ENCODE assay signal across 21 cellular contexts in the genomic region with DNA sequence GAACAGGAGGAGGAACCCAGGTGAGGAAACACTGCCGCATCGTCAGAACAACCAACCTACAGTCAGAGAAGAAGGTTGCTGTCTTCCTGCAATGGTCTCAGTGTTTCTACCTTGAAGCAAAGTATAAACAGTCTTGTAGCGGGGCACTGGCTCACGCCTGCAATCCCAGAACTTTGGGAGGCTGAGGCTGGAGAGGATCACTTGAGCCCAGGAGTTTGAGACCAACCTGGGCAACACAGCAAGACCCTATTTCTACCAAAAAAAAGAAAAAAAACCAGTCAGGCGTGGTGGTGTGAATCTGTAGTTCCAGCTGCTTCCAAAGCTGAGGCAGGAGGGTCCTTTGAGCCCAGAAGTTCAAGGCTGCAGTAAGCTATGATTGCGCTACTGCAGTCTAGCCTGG. TPM values are rescaled to one million over a fixed set of nuclear protein-coding genes. Genes with fewer than 3 reads are reported as not detected.
DNase-seq lines count a peak whose midpoint lies in the region; ATAC-seq, FAIRE-seq and TF ChIP-seq lines count a peak whose summit lies in the region.
"Had no signal": no experiment of that assay in that cellular context is flagged by ENCODE, and none has a peak within 500 bp of the region (broad histone marks: within the 10 kb centered on the region; RNA-seq: fewer than 3 reads in every experiment).

No MANE protein-coding gene starts in this region.

- TF ChIP-seq RAD21 in H1 (IDR thresholded peaks at IDR 0.05 in 1 of 2, conservative IDR thresholded peaks at IDR 0.05 in 1 of 2; ENCODE audit: low read depth in 2 of 2, low read length in 2 of 2), result no peak

- no peaks in the 10 kb centered on the region for H3K79me1 ChIP-seq in H9 (ENCODE audit: insufficient read depth, low read depth, low read length, poor library complexity, severe bottlenecking)
- peaks cover 10% of the 10 kb centered on the region; the same call in 1 of the 2 replicates for H3K79me1 ChIP-seq in H1 (ENCODE audit: low read depth, low read length)

- no peaks in the 10 kb centered on the region; a peak in 3 of 7 replicates for H3K36me3 Mint-ChIP-seq in H9 (ENCODE audit: insufficient read depth in 1 of 3, low read depth in 3 of 3)
- H3K36me3 Mint-ChIP-seq in stimulated activated memory B cell treated with anti-CD40 and anti-IgM and Interleukin-4, amounts not matched to agents 10 μg/mL and 1 μg/mL and 100 μg/mL, for 72 hours, result peaks cover 44% of the 10 kb centered on the region
- no peaks in the 10 kb centered on the region for H3K36me3 Mint-ChIP-seq in T-helper 17 cell (ENCODE audit: low read depth)

- H2BK20ac ChIP-seq in H9 (ENCODE audit: low read depth, low read length, poor library complexity, severe bottlenecking) (no peak overlapping the region), H1 (ENCODE audit: low read length) (no peak overlapping the region)

- POLR2A ChIA-PET in H1 (lab: Charles Lee; ENCODE audit: partially characterized antibody), result interaction anchor here (0.6 to 2.6 kb wide), 4 partner anchors 10 to 202 kb away, joined by 3 to 12 read pairs (median 8); a partner anchor contains a TSS

- no peak for DNase-seq in H9
- no peak for DNase-seq in H1 (ENCODE audit: low read depth in 1 of 2, low spot score in 2 of 2)
- no peak for DNase-seq in colonic mucosa
- no peak for DNase-seq in T-helper 17 cell
- DNase-seq: BE2C; CD8-positive, alpha-beta T cell; COR-L47; DMS153; DMS79 treated with DMSO at 0.1 percent for 48 hours; EL; GOT3 had no signal

- H3K56ac ChIP-seq in H9 (ENCODE audit: insufficient read length, low read depth, low read length) (no peak overlapping the region), H1 (replicated peaks; ENCODE audit: insufficient read length, low read depth, low read length) (no peak overlapping the region)

- no peak for ATAC-seq in stimulated activated memory B cell treated with anti-CD40 and anti-IgM and Interleukin-4, amounts not matched to agents 10 μg/mL and 1 μg/mL and 100 μg/mL, for 72 hours
- ATAC-seq in T-helper 17 cell, result no peak
- ATAC-seq in HG03520 (IDR thresholded peaks at IDR 0.05; ENCODE audit: unreplicated experiment), result no peak
- ATAC-seq: CD8-positive, alpha-beta T cell; HCT116 had no signal

- H3K4me1 ChIP-seq in H9 (ENCODE audit: insufficient read depth, low read length) (no peaks in the 10 kb centered on the region), H1 (replicated peaks in 1 of 4; ENCODE audit: control insufficient read depth in 3 of 4, insufficient read depth in 4 of 4, low read length in 3 of 4) (no peaks in the 10 kb centered on the region), colonic mucosa (no peaks in the 10 kb centered on the region)
- H3K4me1 ChIP-seq: BE2C had no signal

- H3K23ac ChIP-seq in H9 (ENCODE audit: insufficient read length, low read depth, low read length) (no peak overlapping the region), H1 (ENCODE audit: insufficient read length) (no peak overlapping the region)

- TF ChIP-seq POLR2A in H1 (IDR thresholded peaks at IDR 0.05; ENCODE audit: control extremely low read depth in 1 of 2, low read depth in 2 of 2, low read length in 2 of 2), result no peak

- H3K4me3 Mint-ChIP-seq in H9, result no peak overlapping the region
- H3K4me3 Mint-ChIP-seq in stimulated activated memory B cell treated with anti-CD40 and anti-IgM and Interleukin-4, amounts not matched to agents 10 μg/mL and 1 μg/mL and 100 μg/mL, for 72 hours, result no peak overlapping the region
- no peak overlapping the region for H3K4me3 Mint-ChIP-seq in T-helper 17 cell
- H3K4me3 Mint-ChIP-seq: CD14-positive monocyte; CD8-positive, alpha-beta T cell had no signal

- H3K23me2 ChIP-seq in H9 (ENCODE audit: insufficient read length, low read depth, low read length, poor library complexity, severe bottlenecking) (no peaks in the 10 kb centered on the region), H1 (ENCODE audit: low read depth, low read length) (no peaks in the 10 kb centered on the region; the same call in 1 of the 2 replicates)

- no peaks in the 10 kb centered on the region for H3K36me3 ChIP-seq in H1 (ENCODE audit: control insufficient read depth in 2 of 4, insufficient read depth in 4 of 4, low read length in 3 of 4)
- H3K36me3 ChIP-seq in colonic mucosa, result no peaks in the 10 kb centered on the region
- H3K36me3 ChIP-seq: BE2C had no signal

- no peak for TF ChIP-seq CTCF in H9 (conservative IDR thresholded peaks at IDR 0.05)
- no peak for TF ChIP-seq CTCF in H1 (IDR thresholded peaks at IDR 0.05; ENCODE audit: control extremely low read depth in 1 of 3, insufficient read depth in 1 of 3, low read depth in 1 of 3, low read length in 3 of 3)
- no peak for TF ChIP-seq CTCF in colonic mucosa (IDR thresholded peaks at IDR 0.05)

- H3K14ac ChIP-seq in H9 (ENCODE audit: insufficient read depth, low read length), result no peak overlapping the region
- no peak overlapping the region for H3K14ac ChIP-seq in H1 (ENCODE audit: insufficient read length)

- WGBS in H9 (ENCODE audit: extremely low coverage, insufficient read length, low lambda C conversion rate), result no CpG with 5 or more reads among the region's 6 CpGs
- 87% methylated on average over 6 of the region's 6 CpGs; no CpG with 5 or more reads in 1 of the 2 experiments for WGBS in H1 (ENCODE audit: extremely low coverage in 1 of 2, insufficient coverage in 1 of 2, insufficient read length in 1 of 2, insufficient replicate concordance in 2 of 2, low coverage in 1 of 2, low lambda C conversion rate in 2 of 2, missing lambda C conversion rate in 1 of 2), 2 experiments

- H2BK120ac ChIP-seq in H9 (ENCODE audit: low read depth, low read length, poor library complexity, severe bottlenecking), result no peak overlapping the region
- H2BK120ac ChIP-seq in H1 (replicated peaks; ENCODE audit: low read depth, low read length), result no peak overlapping the region

- H3K4ac ChIP-seq in H9 (ENCODE audit: low read depth, low read length) (no peak overlapping the region), H1 (replicated peaks; ENCODE audit: insufficient read length, low read depth, low read length) (no peak overlapping the region)

- H2BK5ac ChIP-seq in H9 (ENCODE audit: insufficient read length, low read length) (no peak overlapping the region), H1 (ENCODE audit: low read depth, low read length) (no peak overlapping the region)

- H3K4me1 Mint-ChIP-seq in H9 (peaks cover under 1 to 4% of the 10 kb centered on the region in 2 experiments; a peak in 3 of 4 replicates), T-helper 17 cell (peaks cover 4% of the 10 kb centered on the region)
- peaks cover 50% of the 10 kb centered on the region for H3K4me1 Mint-ChIP-seq in stimulated activated memory B cell treated with anti-CD40 and anti-IgM and Interleukin-4, amounts not matched to agents 10 μg/mL and 1 μg/mL and 100 μg/mL, for 72 hours
- H3K4me1 Mint-ChIP-seq: CD14-positive monocyte had no signal

- H4K5ac ChIP-seq in H9 (ENCODE audit: insufficient read length, low read depth, low read length), result no peak overlapping the region
- H4K5ac ChIP-seq in H1 (ENCODE audit: insufficient read length, low read depth, low read length), result no peak overlapping the region

- H2BK15ac ChIP-seq in H9 (ENCODE audit: low read depth, low read length) (no peak overlapping the region), H1 (ENCODE audit: low read length) (no peak overlapping the region)

- no peak overlapping the region for H3K4me2 ChIP-seq in H9 (ENCODE audit: insufficient read depth, insufficient read length, low read length)
- H3K4me2 ChIP-seq in H1 (ENCODE audit: insufficient read depth in 1 of 2, low read depth in 2 of 2, low read length in 2 of 2), result no peak overlapping the region
- H3K4me2 ChIP-seq: KMS-11 had no signal

- H4K20me1 ChIP-seq in H9 (ENCODE audit: control insufficient read depth, insufficient read depth, insufficient read length) (no peaks in the 10 kb centered on the region), H1 (replicated peaks in 1 of 2; ENCODE audit: control insufficient read depth in 1 of 2, insufficient read depth in 2 of 2, low read length in 2 of 2) (peaks cover 0 to 6% of the 10 kb centered on the region in 2 experiments)

- CTCF ChIA-PET in H1 (lab: Charles Lee; ENCODE audit: partially characterized antibody), result no interaction called here

- intact Hi-C loops in colonic mucosa (cut with DNase I), result no loop called here

- H2AFZ ChIP-seq in H9 (ENCODE audit: low read length), result no peak overlapping the region
- no peak overlapping the region for H2AFZ ChIP-seq in H1 (ENCODE audit: low read length)

- H3K9me3 ChIP-seq in H9 (ENCODE audit: control insufficient read depth, low read depth, low read length), result no peaks in the 10 kb centered on the region
- no peaks in the 10 kb centered on the region; a peak in 1 of 4 replicates for H3K9me3 ChIP-seq in H1 (ENCODE audit: insufficient read depth in 2 of 2, low read depth in 1 of 2, low read length in 1 of 2)
- no peaks in the 10 kb centered on the region for H3K9me3 ChIP-seq in colonic mucosa
- no peaks in the 10 kb centered on the region for H3K9me3 ChIP-seq in T-helper 17 cell (ENCODE audit: control insufficient read depth, low read length, poor library complexity, severe bottlenecking)
- H3K9me3 ChIP-seq: BE2C had no signal

- no peak overlapping the region for H4K91ac ChIP-seq in H9 (ENCODE audit: insufficient read length, low read depth, low read length)
- no peak overlapping the region for H4K91ac ChIP-seq in H1 (replicated peaks; ENCODE audit: insufficient read length, low read length)

- H3T11ph ChIP-seq in H9 (ENCODE audit: low read length), result no peak overlapping the region

- H3K27ac Mint-ChIP-seq in H9, result peak overlapping the region in 2 of 3 experiments; percentile 28 to 64; a peak in 4 of 7 replicates
- H3K27ac Mint-ChIP-seq in stimulated activated memory B cell treated with anti-CD40 and anti-IgM and Interleukin-4, amounts not matched to agents 10 μg/mL and 1 μg/mL and 100 μg/mL, for 72 hours, result peak overlapping the region; percentile 60
- no peak overlapping the region for H3K27ac Mint-ChIP-seq in T-helper 17 cell
- H3K27ac Mint-ChIP-seq: CD8-positive, alpha-beta T cell had no signal

- H3K9ac ChIP-seq in H9 (ENCODE audit: extremely low read depth, insufficient read length, low read length), result no peak overlapping the region
- no peak overlapping the region for H3K9ac ChIP-seq in H1 (replicated peaks in 1 of 4; ENCODE audit: extremely low read depth in 1 of 4, low read depth in 3 of 4, low read length in 3 of 4)
- H3K9ac ChIP-seq in colonic mucosa (ENCODE audit: low read depth in 2 of 2, low read length in 2 of 2), result no peak overlapping the region
- H3K9ac ChIP-seq: KMS-11 had no signal

- no peaks in the 10 kb centered on the region for H3K27me3 Mint-ChIP-seq in H9 (ENCODE audit: low read depth)
- H3K27me3 Mint-ChIP-seq in stimulated activated memory B cell treated with anti-CD40 and anti-IgM and Interleukin-4, amounts not matched to agents 10 μg/mL and 1 μg/mL and 100 μg/mL, for 72 hours, result no peaks in the 10 kb centered on the region
- H3K27me3 Mint-ChIP-seq in T-helper 17 cell, result no peaks in the 10 kb centered on the region
- H3K27me3 Mint-ChIP-seq: IgD-negative memory B cell had no signal

- H2BK12ac ChIP-seq in H9 (ENCODE audit: insufficient read length, low read depth, low read length), result no peak overlapping the region
- H2BK12ac ChIP-seq in H1 (ENCODE audit: low read depth, low read length), result no peak overlapping the region

- H3K27me3 ChIP-seq in H9 (ENCODE audit: insufficient read depth, low read length), result no peaks in the 10 kb centered on the region
- H3K27me3 ChIP-seq in H1 (replicated peaks in 1 of 4; ENCODE audit: control insufficient read depth in 3 of 4, extremely low read depth in 1 of 4, insufficient read depth in 3 of 4, low read length in 3 of 4), result no peaks in the 10 kb centered on the region; a peak in 1 of 7 replicates
- no peaks in the 10 kb centered on the region for H3K27me3 ChIP-seq in colonic mucosa
- H3K27me3 ChIP-seq: BE2C had no signal

- FAIRE-seq in H1 (lab: Jason Lieb, UNC), result no peak
- FAIRE-seq: A204.1, D721Med, G401.6, GM12891 had no signal

- H3K9me3 Mint-ChIP-seq in H9, result no peaks in the 10 kb centered on the region
- no peaks in the 10 kb centered on the region for H3K9me3 Mint-ChIP-seq in stimulated activated memory B cell treated with anti-CD40 and anti-IgM and Interleukin-4, amounts not matched to agents 10 μg/mL and 1 μg/mL and 100 μg/mL, for 72 hours
- H3K9me3 Mint-ChIP-seq: CD8-positive, alpha-beta T cell; IgD-negative memory B cell had no signal

- H4K8ac ChIP-seq in H9 (replicated peaks; ENCODE audit: insufficient read length, low read depth, low read length) (no peak overlapping the region), H1 (ENCODE audit: extremely low read depth, insufficient read depth, low read length) (peak overlapping the region; percentile 11; the same call in 1 of the 2 replicates)

- H3K79me2 ChIP-seq in H9 (ENCODE audit: insufficient read depth, low read length) (no peaks in the 10 kb centered on the region; the same call in 1 of the 2 replicates), H1 (ENCODE audit: control insufficient read depth in 1 of 2, insufficient read depth in 2 of 2, low read length in 2 of 2) (peaks cover 0 to 10% of the 10 kb centered on the region in 2 experiments; a peak in 1 of 4 replicates)

- H3K27ac ChIP-seq in H9 (ENCODE audit: insufficient read length, low read depth, low read length), result no peak overlapping the region
- no peak overlapping the region for H3K27ac ChIP-seq in H1 (ENCODE audit: low read depth, low read length)
- no peak overlapping the region for H3K27ac ChIP-seq in colonic mucosa
- H3K27ac ChIP-seq: KMS-11 had no signal

- no peak for TF ChIP-seq EP300 in H1 (IDR thresholded peaks at IDR 0.05; ENCODE audit: borderline replicate concordance in 1 of 2, low read depth in 2 of 2, low read length in 2 of 2)

- no peak overlapping the region for H3K4me3 ChIP-seq in H1 (ENCODE audit: extremely low read depth in 1 of 4, insufficient read depth in 2 of 4, low read depth in 3 of 4, low read length in 4 of 4)
- no peak overlapping the region for H3K4me3 ChIP-seq in colonic mucosa

- H2AK5ac ChIP-seq in H9 (ENCODE audit: insufficient read length, low read length), result no peak overlapping the region
- no peak overlapping the region for H2AK5ac ChIP-seq in H1 (ENCODE audit: low read depth, low read length)

- H3K18ac ChIP-seq in H9 (ENCODE audit: insufficient read length, low read depth, low read length), result no peak overlapping the region
- no peak overlapping the region for H3K18ac ChIP-seq in H1 (ENCODE audit: extremely low read depth, low read length)

RNA-seq across cellular contexts. Expression of a gene that starts 23.4 kb away (rescaled TPM):
- total RNA-seq in H9 (2021) (40.6 and 45.6 TPM in 2 replicates), colonic mucosa (10 to 100 TPM; 22.4 to 36.7 TPM), T-helper 17 cell (1 to 10 TPM; 8.6 to 9.3 TPM)
- total RNA-seq in H1 (2021; fragmentation: NEBNext Ultra II Directional; extraction: Animal tissue kit (Norgen Biotek cat#: 25700)), result 46.2 and 49.5 TPM in 2 replicates
- polyA plus RNA-seq in H1 (2011; rRNA removed), result 69.2 and 70.8 TPM in 2 replicates
- polyA plus RNA-seq in H1 (2011; cell fraction: cytosol; rRNA removed), result 43.8 TPM
- polyA plus RNA-seq in H1 (2011; cell fraction: nucleus; rRNA removed), result 87.4 TPM
- polyA plus RNA-seq in H1 (2012, experiment 1 of 2), result 24.9 to 55.7 TPM (median 48.9 TPM) in 4 replicates
- 15.1 TPM for polyA plus RNA-seq in H1 (2012, experiment 2 of 2)
- polyA plus RNA-seq in H1 (2013, experiment 1 of 2), result 13.0 TPM
- polyA plus RNA-seq in H1 (2013, experiment 2 of 2), result 12.5 TPM
- 76.9 and 104 TPM in 2 replicates for polyA minus RNA-seq in H1 (2011; rRNA and poly(A)+ RNA removed)
- polyA minus RNA-seq in H1 (2011; cell fraction: cytosol; rRNA and poly(A)+ RNA removed), result 27.6 TPM
- 30.4 TPM for polyA minus RNA-seq in H1 (2011; cell fraction: nucleus; rRNA and poly(A)+ RNA removed)

RNA-seq across cellular contexts. Expression of a gene that starts 48.9 kb away (rescaled TPM):
- 80.3 and 84.7 TPM in 2 replicates for total RNA-seq in H9 (2021)
- 76.1 and 85.2 TPM in 2 replicates for total RNA-seq in H1 (2021; fragmentation: NEBNext Ultra II Directional; extraction: Animal tissue kit (Norgen Biotek cat#: 25700))
- polyA plus RNA-seq in H1 (2011; rRNA removed), result 89.5 and 101 TPM in 2 replicates
- 97.8 TPM for polyA plus RNA-seq in H1 (2011; cell fraction: cytosol; rRNA removed)
- polyA plus RNA-seq in H1 (2011; cell fraction: nucleus; rRNA removed), result 69.8 TPM
- polyA plus RNA-seq in H1 (2012, experiment 1 of 2), result 103 to 158 TPM (median 150 TPM) in 4 replicates
- 122 TPM for polyA plus RNA-seq in H1 (2012, experiment 2 of 2)
- 52.9 TPM for polyA plus RNA-seq in H1 (2013, experiment 1 of 2)
- 59.3 TPM for polyA plus RNA-seq in H1 (2013, experiment 2 of 2)
- 29.5 and 36.6 TPM in 2 replicates for polyA minus RNA-seq in H1 (2011; rRNA and poly(A)+ RNA removed)
- 29.8 TPM for polyA minus RNA-seq in H1 (2011; cell fraction: cytosol; rRNA and poly(A)+ RNA removed)
- 20.8 TPM for polyA minus RNA-seq in H1 (2011; cell fraction: nucleus; rRNA and poly(A)+ RNA removed)
- total RNA-seq in colonic mucosa, result 10 to 100 TPM; 15.0 to 51.6 TPM
- total RNA-seq in T-helper 17 cell, result 10 to 100 TPM; 12.7 to 16.2 TPM

RNA-seq across cellular contexts. Expression of a gene that starts 48.9 kb away (rescaled TPM):
- 57.2 and 59.0 TPM in 2 replicates for total RNA-seq in H9 (2021)
- total RNA-seq in H1 (2021; fragmentation: NEBNext Ultra II Directional; extraction: Animal tissue kit (Norgen Biotek cat#: 25700)), result 38.6 and 38.7 TPM in 2 replicates
- polyA plus RNA-seq in H1 (2011; rRNA removed), result 17.2 and 19.0 TPM in 2 replicates
- 26.2 TPM for polyA plus RNA-seq in H1 (2011; cell fraction: cytosol; rRNA removed)
- 20.0 TPM for polyA plus RNA-seq in H1 (2011; cell fraction: nucleus; rRNA removed)
- 36.9 to 43.2 TPM (median 37.8 TPM) in 4 replicates for polyA plus RNA-seq in H1 (2012, experiment 1 of 2)
- polyA plus RNA-seq in H1 (2012, experiment 2 of 2), result 19.2 TPM
- 28.5 TPM for polyA plus RNA-seq in H1 (2013, experiment 1 of 2)
- polyA plus RNA-seq in H1 (2013, experiment 2 of 2), result 29.2 TPM
- polyA minus RNA-seq in H1 (2011; rRNA and poly(A)+ RNA removed), result 26.9 and 29.8 TPM in 2 replicates
- polyA minus RNA-seq in H1 (2011; cell fraction: cytosol; rRNA and poly(A)+ RNA removed), result 13.9 TPM
- polyA minus RNA-seq in H1 (2011; cell fraction: nucleus; rRNA and poly(A)+ RNA removed), result 13.0 TPM
- 10 to 100 TPM; 17.3 to 27.0 TPM for total RNA-seq in colonic mucosa
- 1 to 10 TPM; 4.1 to 4.2 TPM for total RNA-seq in T-helper 17 cell

RNA-seq across cellular contexts. Expression of a gene that starts 58.1 kb away (rescaled TPM):
- total RNA-seq in H9 (2021), result 37.4 and 39.0 TPM in 2 replicates
- 38.8 and 40.4 TPM in 2 replicates for total RNA-seq in H1 (2021; fragmentation: NEBNext Ultra II Directional; extraction: Animal tissue kit (Norgen Biotek cat#: 25700))
- polyA plus RNA-seq in H1 (2011; rRNA removed), result 44.6 and 61.5 TPM in 2 replicates
- polyA plus RNA-seq in H1 (2011; cell fraction: cytosol; rRNA removed), result 39.0 TPM
- 51.0 TPM for polyA plus RNA-seq in H1 (2011; cell fraction: nucleus; rRNA removed)
- 21.3 to 37.3 TPM (median 33.3 TPM) in 4 replicates for polyA plus RNA-seq in H1 (2012, experiment 1 of 2)
- polyA plus RNA-seq in H1 (2012, experiment 2 of 2), result 26.7 TPM
- 17.3 TPM for polyA plus RNA-seq in H1 (2013, experiment 1 of 2)
- polyA plus RNA-seq in H1 (2013, experiment 2 of 2), result 16.6 TPM
- 21.0 and 24.8 TPM in 2 replicates for polyA minus RNA-seq in H1 (2011; rRNA and poly(A)+ RNA removed)
- polyA minus RNA-seq in H1 (2011; cell fraction: cytosol; rRNA and poly(A)+ RNA removed), result 34.5 TPM
- polyA minus RNA-seq in H1 (2011; cell fraction: nucleus; rRNA and poly(A)+ RNA removed), result 27.3 TPM
- 10 to 100 TPM; 18.2 to 47.0 TPM for total RNA-seq in colonic mucosa
- 100 to 1,000 TPM in 1 of 2 donors, 10 to 100 TPM in 1; 81.3 to 115 TPM for total RNA-seq in T-helper 17 cell
